8 cellular contexts compared by ENCODE assay signal in the genomic region with DNA sequence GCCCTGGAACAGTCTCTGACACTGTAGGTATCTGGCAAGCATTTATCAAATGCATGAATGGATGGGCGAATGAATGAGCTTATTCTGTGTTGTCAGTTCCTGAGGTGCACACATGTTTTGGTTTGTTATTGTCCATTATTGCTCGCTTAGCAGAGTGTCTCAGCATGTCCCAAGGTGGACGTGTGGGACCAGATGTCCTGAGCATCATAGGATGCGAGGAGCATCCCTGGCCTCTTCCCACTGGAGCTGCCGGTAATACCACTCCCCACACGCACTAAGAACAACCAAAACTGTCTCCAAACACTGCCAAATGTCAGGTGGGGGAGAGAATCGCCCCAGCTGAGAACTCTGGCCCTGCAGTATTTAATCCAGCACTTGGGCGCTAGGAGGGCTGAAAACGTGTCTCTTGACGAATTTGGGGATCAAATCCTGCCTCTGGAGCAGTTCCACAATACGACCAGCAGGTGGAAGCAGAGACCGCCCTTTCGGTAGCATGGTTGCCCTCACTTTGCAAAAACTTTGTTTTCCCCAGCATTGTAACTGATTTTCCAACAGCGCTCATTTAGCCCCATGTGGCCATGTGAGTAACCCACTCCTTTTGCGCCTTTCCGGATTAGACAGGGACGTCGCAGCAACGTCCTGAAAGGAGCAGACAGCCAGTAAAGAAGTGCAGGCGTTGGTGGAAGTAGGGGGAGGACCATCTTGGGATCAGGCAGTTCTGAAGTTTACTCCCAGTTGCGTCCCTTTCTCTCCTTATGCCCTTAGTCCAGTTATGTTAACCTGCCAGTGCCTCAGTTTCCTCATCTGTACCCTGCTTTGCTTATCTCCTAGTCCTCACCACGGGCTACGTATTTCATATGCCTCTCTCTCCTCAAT. TPM values are rescaled to one million over a fixed set of nuclear protein-coding genes. Genes with fewer than 3 reads are reported as not detected.
DNase-seq lines count a peak whose midpoint lies in the region; ATAC-seq and TF ChIP-seq lines count a peak whose summit lies in the region.

No MANE protein-coding gene starts in this region.

- H3K14ac ChIP-seq in IMR-90 (replicated peaks; ENCODE audit: low read depth, low read length), result no peak overlapping the region
- H3K14ac ChIP-seq in neuronal stem cell (ENCODE audit: low read length), result no peak overlapping the region

- H3F3A ChIP-seq in PC-9 (ENCODE audit: insufficient read depth, low read depth), result peaks cover 3% of the 10 kb centered on the region; the same call in 1 of the 2 replicates

- H3K27ac ChIP-seq in IMR-90 (ENCODE audit: insufficient read depth, low read length) (no peak overlapping the region), PC-9 (no peak overlapping the region), neuronal stem cell (replicated peaks; ENCODE audit: low read length) (no peak overlapping the region)

- H3K4me1 ChIP-seq in IMR-90 (ENCODE audit: control insufficient read depth, insufficient read depth, low read length) (peaks cover 1% of the 10 kb centered on the region), PC-9 (replicated peaks; ENCODE audit: insufficient read depth) (no peaks in the 10 kb centered on the region), neuronal stem cell (ENCODE audit: control insufficient read depth in 2 of 2, insufficient read depth in 1 of 2, low read depth in 1 of 2, low read length in 2 of 2) (peaks cover 20 to 26% of the 10 kb centered on the region in 2 donors)

- no peak for TF ChIP-seq POLR2A in IMR-90 (IDR thresholded peaks at IDR 0.05; ENCODE audit: low read depth, low read length)

- dilution Hi-C loops in IMR-90 (cut with HindIII; ENCODE audit: low sequenced_read_pairs, unreplicated experiment), result no loop called here

- H3K23ac ChIP-seq in IMR-90 (ENCODE audit: low read depth, low read length) (no peak overlapping the region), neuronal stem cell (ENCODE audit: low read depth, low read length, poor library complexity) (no peak overlapping the region)

- H2BK20ac ChIP-seq in IMR-90 (ENCODE audit: low read depth, low read length), result no peak overlapping the region; the same call in 1 of the 2 replicates

- peak; percentile 99 for TF ChIP-seq RAD21 in IMR-90 (IDR thresholded peaks at IDR 0.05; ENCODE audit: low read length)

- H3K18ac ChIP-seq in IMR-90 (ENCODE audit: low read depth, low read length), result no peak overlapping the region
- no peak overlapping the region for H3K18ac ChIP-seq in neuronal stem cell (ENCODE audit: low read length)

- H3K27me3 ChIP-seq in IMR-90 (ENCODE audit: control insufficient read depth, insufficient read depth, low read length), result no peaks in the 10 kb centered on the region; the same call in 1 of the 2 replicates
- H3K27me3 ChIP-seq in PC-9 (ENCODE audit: insufficient read depth, low read depth), result peaks cover 8% of the 10 kb centered on the region; the same call in 1 of the 2 replicates
- no peaks in the 10 kb centered on the region for H3K27me3 ChIP-seq in neuronal stem cell (ENCODE audit: control insufficient read depth in 3 of 3, insufficient read depth in 3 of 3, low read depth in 1 of 3, low read length in 3 of 3)

- peak overlapping the region; percentile 40 for H2AK9ac ChIP-seq in IMR-90 (replicated peaks; ENCODE audit: low read depth, low read length, poor library complexity)

- BruUV-seq in IMR-90 (replicated peaks; lab: Mats Ljungman, UMichigan), result no TSS peak
- BruUV-seq in PC-9 (replicated peaks; lab: Mats Ljungman, UMichigan), result no TSS peak

- intact Hi-C loops in IMR-90 (cut with micrococcal nuclease) (loop anchor here (1.0 to 10.0 kb wide), 7 partner anchors 55 to 1942 kb away; no protein-coding TSS in a partner anchor), PC-9 (cut with micrococcal nuclease; ENCODE audit: unreplicated experiment) (loop anchor here (1.0 to 5.0 kb wide), 6 partner anchors 53 to 1942 kb away; partner anchors contain the start of gene METTL22)

- H2BK15ac ChIP-seq in IMR-90 (ENCODE audit: low read depth, low read length) (no peak overlapping the region), neuronal stem cell (ENCODE audit: low read length) (no peak overlapping the region)

- H3K79me1 ChIP-seq in IMR-90 (ENCODE audit: low read depth in 1 of 2, low read length in 2 of 2) (no peaks in the 10 kb centered on the region), neuronal stem cell (ENCODE audit: low read depth, low read length) (no peaks in the 10 kb centered on the region)

- no peak overlapping the region for H2AK5ac ChIP-seq in IMR-90 (ENCODE audit: low read depth, low read length)
- H2AK5ac ChIP-seq in neuronal stem cell (ENCODE audit: low read depth, low read length), result no peak overlapping the region

- H3K36me3 ChIP-seq in IMR-90 (ENCODE audit: control insufficient read depth, insufficient read depth, low read length) (no peaks in the 10 kb centered on the region), PC-9 (ENCODE audit: low read depth) (no peaks in the 10 kb centered on the region), neuronal stem cell (replicated peaks in 1 of 2; ENCODE audit: control insufficient read depth in 2 of 2, insufficient read depth in 2 of 2, low read length in 2 of 2) (no peaks in the 10 kb centered on the region)

- peak; percentile 99 for TF ChIP-seq CTCF in IMR-90 (conservative IDR thresholded peaks at IDR 0.05; ENCODE audit: low read depth, low read length)
- peak; percentile 96 for TF ChIP-seq CTCF in PC-9 (conservative IDR thresholded peaks at IDR 0.05)
- TF ChIP-seq CTCF in fibroblast of mammary gland (conservative IDR thresholded peaks at IDR 0.05; ENCODE audit: control insufficient read depth, insufficient read depth, low read depth, low read length), result peak; percentile 98

- peaks cover 3% of the 10 kb centered on the region; the same call in 1 of the 2 replicates for H3K9me1 ChIP-seq in IMR-90 (ENCODE audit: insufficient read depth, low read length)

- POLR2A ChIA-PET in IMR-90 (lab: Charles Lee; ENCODE audit: unreplicated experiment), result no interaction called here
- POLR2A ChIA-PET in PC-9 (lab: Charles Lee; ENCODE audit: unreplicated experiment), result no interaction called here

- ATAC-seq in GM21529 (IDR thresholded peaks at IDR 0.05; ENCODE audit: unreplicated experiment) (peak; percentile 95), IMR-90 (ENCODE audit: low read depth) (peak; percentile 92)

- 14% methylated on average over 7 of the region's 23 CpGs; no CpG with 5 or more reads in 1 of the 2 experiments for WGBS in IMR-90 (ENCODE audit: extremely low coverage in 2 of 2, insufficient read length in 1 of 2), 2 experiments
- no CpG with 5 or more reads among the region's 23 CpGs for WGBS in neuronal stem cell (ENCODE audit: extremely low coverage in 2 of 2, insufficient read length in 2 of 2, insufficient replicate concordance in 1 of 2), 2 donors

- no peaks in the 10 kb centered on the region for H3K79me2 ChIP-seq in PC-9 (ENCODE audit: low read depth)

- H3K4ac ChIP-seq in IMR-90 (ENCODE audit: low read depth, low read length), result no peak overlapping the region
- no peak overlapping the region for H3K4ac ChIP-seq in neuronal stem cell (ENCODE audit: low read length)

- H2BK12ac ChIP-seq in neuronal stem cell (ENCODE audit: low read length), result no peak overlapping the region

- H4K5ac ChIP-seq in IMR-90 (ENCODE audit: low read depth, low read length), result no peak overlapping the region

- no peaks in the 10 kb centered on the region for H3K9me3 ChIP-seq in IMR-90 (ENCODE audit: control insufficient read depth, insufficient read depth, low read length)
- no peaks in the 10 kb centered on the region for H3K9me3 ChIP-seq in PC-9 (ENCODE audit: insufficient read depth, low read depth)
- H3K9me3 ChIP-seq in neuronal stem cell (replicated peaks in 1 of 2; ENCODE audit: control insufficient read depth in 2 of 2, insufficient read depth in 1 of 2, low read depth in 1 of 2, low read length in 2 of 2), result peaks cover under 1 to 3% of the 10 kb centered on the region in 2 donors

- CTCF ChIA-PET in IMR-90 (lab: Yijun Ruan, JAX) (interaction anchor here (0.7 to 1.1 kb wide), 5 partner anchors 14 to 1942 kb away, joined by 3 to 4 read pairs (median 3); no protein-coding TSS in a partner anchor), PC-9 (lab: Charles Lee) (interaction anchor here (0.9 kb wide), 1 partner anchor 224 kb away, joined by 3 read pairs; no protein-coding TSS in a partner anchor)

- no peak overlapping the region for H4K91ac ChIP-seq in IMR-90 (ENCODE audit: insufficient read depth, low read depth, low read length)
- H4K91ac ChIP-seq in neuronal stem cell (ENCODE audit: low read depth, low read length, poor library complexity), result no peak overlapping the region

- H3K4me3 ChIP-seq in IMR-90 (ENCODE audit: insufficient read depth, low read depth, low read length) (no peak overlapping the region), PC-9 (no peak overlapping the region), fibroblast of mammary gland (ENCODE audit: control insufficient read depth, low read depth, low read length) (no peak overlapping the region), neuronal stem cell (ENCODE audit: low read length in 2 of 2) (peak overlapping the region in 1 of 2 donors; percentile 19)

- in situ Hi-C loops in IMR-90 (cut with MboI; ENCODE audit: low sequenced_read_pairs), result loop anchor here (5.0 to 25.0 kb wide), 4 partner anchors 80 to 570 kb away; partner anchors contain the start of gene LITAFD

- H4K20me1 ChIP-seq in IMR-90 (ENCODE audit: insufficient read depth, low read length) (no peaks in the 10 kb centered on the region), PC-9 (ENCODE audit: insufficient read depth) (no peaks in the 10 kb centered on the region)

- H4K8ac ChIP-seq in IMR-90 (ENCODE audit: low read depth in 2 of 2, low read length in 2 of 2) (peak overlapping the region in 1 of 2 experiments; percentile 13; a peak in 1 of 4 replicates), neuronal stem cell (ENCODE audit: low read depth, low read length) (no peak overlapping the region)

- H2AFZ ChIP-seq in IMR-90 (replicated peaks; ENCODE audit: low read length, poor library complexity) (peak overlapping the region; percentile 87), PC-9 (no peak overlapping the region), neuronal stem cell (ENCODE audit: low read length) (peak overlapping the region; percentile 36)

- no peaks in the 10 kb centered on the region for H3K9me2 ChIP-seq in PC-9 (ENCODE audit: insufficient read depth)

- H3K56ac ChIP-seq in IMR-90 (ENCODE audit: extremely low read depth, insufficient read depth, low read length), result no peak overlapping the region

- peak; percentile 69 for DNase-seq in DMS79 treated with DMSO at 0.1 percent for 48 hours (lab: John Stamatoyannopoulos, UW)
- DNase-seq in IMR-90, result peak; percentile 88
- peak; percentile 77 for DNase-seq in PC-9
- peak; percentile 68 for DNase-seq in activated T-cell treated with anti-CD3 and anti-CD28 coated beads for 48 hours (ENCODE audit: low read depth)
- DNase-seq in fibroblast of mammary gland (ENCODE audit: low read depth), result peak; percentile 92
- DNase-seq in neuronal stem cell (ENCODE audit: low spot score), result peak; percentile 94
- DNase-seq in stromal cell of bone marrow (ENCODE audit: low read depth), result peak; percentile 75

- H3K9ac ChIP-seq in IMR-90 (ENCODE audit: low read depth, low read length) (no peak overlapping the region), neuronal stem cell (ENCODE audit: low read depth, low read length, poor library complexity) (no peak overlapping the region)

- no peak overlapping the region for H2BK5ac ChIP-seq in IMR-90 (ENCODE audit: low read depth, low read length, poor library complexity, severe bottlenecking)
- no peak overlapping the region for H2BK5ac ChIP-seq in neuronal stem cell (ENCODE audit: low read length)

- no peak overlapping the region for H2BK120ac ChIP-seq in IMR-90 (ENCODE audit: low read depth, low read length)
- no peak overlapping the region for H2BK120ac ChIP-seq in neuronal stem cell (ENCODE audit: low read depth, low read length)

- H3K4me2 ChIP-seq in IMR-90 (ENCODE audit: low read depth, low read length) (peak overlapping the region; percentile 18; the same call in 1 of the 2 replicates), PC-9 (peak overlapping the region; percentile 40; the same call in 1 of the 2 replicates), neuronal stem cell (ENCODE audit: insufficient read depth, low read length, poor library complexity, severe bottlenecking) (no peak overlapping the region)

RNA-seq across cellular contexts. Expression of gene TMEM114, which starts 22.7 kb away (rescaled TPM):
- total RNA-seq in IMR-90 (2012; rRNA removed) (not detected in 2 replicates), PC-9 (2021) (not detected in 2 replicates)
- not detected in 2 replicates for polyA plus RNA-seq in IMR-90 (2012; rRNA removed)
- not detected in 2 replicates for polyA plus RNA-seq in IMR-90 (2012; cell fraction: cytosol; rRNA removed)
- not detected in 2 replicates for polyA plus RNA-seq in IMR-90 (2012; cell fraction: nucleus; rRNA removed; ENCODE audit: low replicate concordance)
- polyA plus RNA-seq in neuronal stem cell (2013, experiment 1 of 2), result 0.89 TPM
- 1.1 TPM for polyA plus RNA-seq in neuronal stem cell (2013, experiment 2 of 2)

RNA-seq across cellular contexts. Expression of gene METTL22, which starts 53.9 kb away (rescaled TPM):
- total RNA-seq in IMR-90 (2012; rRNA removed) (27.2 and 38.3 TPM in 2 replicates), PC-9 (2021) (62.2 and 79.2 TPM in 2 replicates)
- polyA plus RNA-seq in IMR-90 (2012; rRNA removed), result 51.2 and 55.5 TPM in 2 replicates
- polyA plus RNA-seq in IMR-90 (2012; cell fraction: cytosol; rRNA removed), result 44.3 and 53.4 TPM in 2 replicates
- 130 and 132 TPM in 2 replicates for polyA plus RNA-seq in IMR-90 (2012; cell fraction: nucleus; rRNA removed; ENCODE audit: low replicate concordance)
- polyA plus RNA-seq in neuronal stem cell (2013, experiment 1 of 2), result 43.7 TPM
- 45.5 TPM for polyA plus RNA-seq in neuronal stem cell (2013, experiment 2 of 2)
